Comparison of ENCODE assay signal across 21 cellular contexts in genomic region chr1:6298940-6299465, GRCh38. TPM values are rescaled to one million over a fixed set of nuclear protein-coding genes. Genes with fewer than 3 reads are reported as not detected.
DNase-seq lines count a peak whose midpoint lies in the region; ATAC-seq, FAIRE-seq and TF ChIP-seq lines count a peak whose summit lies in the region.
"Had no signal": no experiment of that assay in that cellular context is flagged by ENCODE, and none has a peak within 500 bp of the region (broad histone marks: within the 10 kb centered on the region; RNA-seq: fewer than 3 reads in every experiment).

No MANE protein-coding gene starts in this region.

- H3K9me3 ChIP-seq in HepG2 (ENCODE audit: low read length) (no peaks in the 10 kb centered on the region), right lobe of liver (no peaks in the 10 kb centered on the region)

- H3K9ac ChIP-seq in HepG2 (ENCODE audit: insufficient read depth, low read depth, low read length), result no peak overlapping the region

- no peak overlapping the region for H2AFZ ChIP-seq in HepG2 (ENCODE audit: low read length)
- H2AFZ ChIP-seq: GM23338 had no signal

- H3K27ac Mint-ChIP-seq in brain (peak overlapping the region in 4 of 5 experiments; percentile 12 to 83 (median 26)), nephron (peak overlapping the region; percentile 2 to 34 (median 27))
- H3K27ac Mint-ChIP-seq: CD14-positive monocyte, GM23338 had no signal

- peaks cover 4 to 9% of the 10 kb centered on the region in 2 experiments; a peak in 4 of 5 replicates for H3K36me3 ChIP-seq in HepG2 (replicated peaks in 1 of 2; ENCODE audit: control insufficient read depth in 1 of 2, insufficient read depth in 2 of 2, low read length in 2 of 2)
- H3K36me3 ChIP-seq in right lobe of liver, result no peaks in the 10 kb centered on the region

- TF ChIP-seq POLR2A in HepG2 (IDR thresholded peaks at IDR 0.05; ENCODE audit: insufficient read depth in 1 of 2, low read depth in 2 of 2, low read length in 2 of 2) (no peak), right lobe of liver (IDR thresholded peaks at IDR 0.05) (no peak)

- DNase-seq in HepG2 (ENCODE audit: low spot score) (no peak), right lobe of liver (no peak), NCI-H1092 (lab: John Stamatoyannopoulos, UW) (no peak), DMS79 (lab: John Stamatoyannopoulos, UW) (no peak), GDM1 (lab: John Stamatoyannopoulos, UW) (no peak), NOMO-1 (lab: John Stamatoyannopoulos, UW; ENCODE audit: unreplicated experiment in 2 of 2) (no peak)
- DNase-seq: 8988T, MM.1S, NCI-H1105 treated with DMSO at 0.1 percent for 48 hours, NCI-H1694, NCI-H2081 treated with DMSO at 0.1 percent for 48 hours had no signal

- WGBS in HepG2 (ENCODE audit: low lambda C conversion rate), result 88% methylated on average over 8 of the region's 8 CpGs
- 100% methylated on average over 4 of the region's 8 CpGs for WGBS in right lobe of liver (ENCODE audit: insufficient coverage, low coverage, low lambda C conversion rate, missing lambda C conversion rate)

- no peaks in the 10 kb centered on the region for H3K27me3 ChIP-seq in HepG2 (ENCODE audit: control insufficient read depth in 1 of 2, insufficient read depth in 2 of 2, low read length in 2 of 2)
- H3K27me3 ChIP-seq in right lobe of liver, result no peaks in the 10 kb centered on the region

- peaks cover 40% of the 10 kb centered on the region for H3K36me3 Mint-ChIP-seq in brain
- H3K36me3 Mint-ChIP-seq in nephron (ENCODE audit: low read depth), result peaks cover 19% of the 10 kb centered on the region

- no TSS peak for BruUV-seq in HepG2 (replicated peaks; lab: Mats Ljungman, UMichigan)

- no peaks in the 10 kb centered on the region for H4K20me1 ChIP-seq in HepG2 (ENCODE audit: insufficient read depth, low read length)

- H3K4me3 Mint-ChIP-seq in brain, result no peak overlapping the region
- H3K4me3 Mint-ChIP-seq in nephron, result no peak overlapping the region
- H3K4me3 Mint-ChIP-seq: CD14-positive monocyte, GM23338 had no signal

- POLR2A ChIA-PET in HepG2 (lab: Yijun Ruan, JAX), result no interaction called here

- H3K27me3 Mint-ChIP-seq in brain (no peaks in the 10 kb centered on the region), nephron (ENCODE audit: low read depth) (peaks cover 9% of the 10 kb centered on the region)

- no peak for TF ChIP-seq RAD21 in HepG2 (CRISPR knock-in tag; IDR thresholded peaks at IDR 0.05)

- in situ Hi-C loops in HepG2 (cut with HindIII; ENCODE audit: extremely low pct_ligation_motif_present, low pct_unique_long_range_greater_than_20kb), result no loop called here

- ATAC-seq in HepG2 (no peak), right lobe of liver (no peak)
- ATAC-seq: HCT116 had no signal

- intact Hi-C loops in HepG2 (cut with micrococcal nuclease; ENCODE audit: unreplicated experiment), result no loop called here
- intact Hi-C loops in right lobe of liver (cut with DNase I), result no loop called here

- H3K27ac ChIP-seq in HepG2 (ENCODE audit: extremely low read length, insufficient read depth, low read length), result no peak overlapping the region
- H3K27ac ChIP-seq in right lobe of liver, result no peak overlapping the region

- no peaks in the 10 kb centered on the region for H3K79me2 ChIP-seq in HepG2 (ENCODE audit: insufficient read depth, low read length)

- no peak for TF ChIP-seq EP300 in HepG2 (IDR thresholded peaks at IDR 0.05; ENCODE audit: low read depth in 2 of 2, low read length in 2 of 2)
- no peak for TF ChIP-seq EP300 in HepG2 (CRISPR knock-in tag; IDR thresholded peaks at IDR 0.05; ENCODE audit: borderline replicate concordance)

- no peaks in the 10 kb centered on the region for H3K9me3 Mint-ChIP-seq in brain
- peaks cover 3% of the 10 kb centered on the region for H3K9me3 Mint-ChIP-seq in nephron
- H3K9me3 Mint-ChIP-seq: CD14-positive monocyte, GM23338 had no signal

- H3K4me2 ChIP-seq in HepG2 (ENCODE audit: low read depth, low read length), result no peak overlapping the region
- H3K4me2 ChIP-seq: GM23338 had no signal

- no peak for TF ChIP-seq CTCF in HepG2 (CRISPR knock-in tag; IDR thresholded peaks at IDR 0.05)
- no peak for TF ChIP-seq CTCF in right lobe of liver (IDR thresholded peaks at IDR 0.05)
- no peak for TF ChIP-seq CTCF in brain (conservative IDR thresholded peaks at IDR 0.05)
- TF ChIP-seq CTCF in nephron (IDR thresholded peaks at IDR 0.05; ENCODE audit: unreplicated experiment in 3 of 3), result no peak

- FAIRE-seq in HepG2 (lab: Jason Lieb, UNC), result no peak
- FAIRE-seq: G401.6 had no signal

- no peak overlapping the region for H3K4me3 ChIP-seq in HepG2 (replicated peaks in 1 of 3; ENCODE audit: insufficient read depth in 1 of 3, low read depth in 2 of 3, low read length in 3 of 3)
- no peak overlapping the region for H3K4me3 ChIP-seq in right lobe of liver
- H3K4me3 ChIP-seq: GM23338 had no signal

- H3K4me1 ChIP-seq in HepG2 (ENCODE audit: insufficient read depth, low read length) (peaks cover 13% of the 10 kb centered on the region), right lobe of liver (no peaks in the 10 kb centered on the region)

- H3K4me1 Mint-ChIP-seq in brain (peaks cover 49% of the 10 kb centered on the region), nephron (peaks cover 41% of the 10 kb centered on the region)
- H3K4me1 Mint-ChIP-seq: CD14-positive monocyte, GM23338 had no signal

- CTCF ChIA-PET in HepG2 (lab: Yijun Ruan, JAX; ENCODE audit: low intra/inter-chr PET ratio, low total read pairs), result no interaction called here

TF ChIP-seq in HepG2, 621 proteins besides CTCF, POLR2A, EP300 and RAD21 (continues in another document):
- peak; percentile 85; the same call in 1 of the 2 replicates for TF ChIP-seq ZNF768 (CRISPR knock-in tag; IDR thresholded peaks at IDR 0.05)

RNA-seq across cellular contexts. Expression of gene GPR153, which starts 38.1 kb away (rescaled TPM):
- total RNA-seq in HepG2 (2016; rRNA removed; fragmentation: Illumina TruSeq; extraction: Trizol), result 0.27 and 0.31 TPM in 2 replicates
- 0.09 and 0.10 TPM in 2 replicates for total RNA-seq in HepG2 (2016; cell fraction: cytosol; rRNA removed; fragmentation: Illumina TruSeq; extraction: Trizol; ENCODE audit: low read depth)
- 0.12 and 0.28 TPM in 2 replicates for total RNA-seq in HepG2 (2016; cell fraction: insoluble cytoplasmic fraction; rRNA removed; fragmentation: Illumina TruSeq; extraction: Trizol)
- 0.34 TPM in 2 replicates for total RNA-seq in HepG2 (2016; cell fraction: membrane; rRNA removed; fragmentation: Illumina TruSeq; extraction: Trizol)
- total RNA-seq in HepG2 (2016; cell fraction: nucleus; rRNA removed; fragmentation: Illumina TruSeq; extraction: Trizol), result 0.31 TPM in 2 replicates
- 0.22 and 0.44 TPM in 2 replicates for polyA plus RNA-seq in HepG2 (2011; rRNA removed)
- 0.19 and 0.31 TPM in 2 replicates for polyA plus RNA-seq in HepG2 (2011; cell fraction: cytosol; rRNA removed)
- polyA plus RNA-seq in HepG2 (2011; cell fraction: nucleus; rRNA removed), result 0.50 and 0.85 TPM in 2 replicates
- polyA plus RNA-seq in HepG2 (2012), result 0.15 and 0.28 TPM in 2 replicates
- polyA plus RNA-seq in HepG2 (2016; cell fraction: cytosol; fragmentation: Illumina TruSeq; extraction: Trizol; ENCODE audit: low read depth), result 0.09 and 0.19 TPM in 2 replicates
- 0.29 and 0.35 TPM in 2 replicates for polyA plus RNA-seq in HepG2 (2016; cell fraction: insoluble cytoplasmic fraction; fragmentation: Illumina TruSeq; extraction: Trizol; ENCODE audit: low read depth)
- 0.34 and 0.41 TPM in 2 replicates for polyA plus RNA-seq in HepG2 (2016; cell fraction: membrane; fragmentation: Illumina TruSeq; extraction: Trizol; ENCODE audit: low read depth)
- 0.17 and 0.36 TPM in 2 replicates for polyA plus RNA-seq in HepG2 (2016; cell fraction: nucleus; fragmentation: Illumina TruSeq; extraction: Trizol; ENCODE audit: insufficient read depth, low read depth)
- polyA minus RNA-seq in HepG2 (2011; rRNA and poly(A)+ RNA removed; ENCODE audit: low replicate concordance), result 0.98 and 5.5 TPM in 2 replicates
- polyA minus RNA-seq in HepG2 (2011; cell fraction: cytosol; rRNA and poly(A)+ RNA removed), result 0.30 and 0.44 TPM in 2 replicates
- polyA minus RNA-seq in HepG2 (2011; cell fraction: nucleus; rRNA and poly(A)+ RNA removed), result 0.25 and 0.26 TPM in 2 replicates
- 10 to 100 TPM in 1 of 6 experiments, 1 to 10 TPM in 5; 1.5 to 34.6 (median 6.6) TPM for total RNA-seq in right lobe of liver
- 4.4 TPM for polyA plus RNA-seq in brain (ENCODE audit: insufficient read depth, low read depth, low replicate concordance)

RNA-seq across cellular contexts. Expression of gene HES3, which starts 55.0 kb away (rescaled TPM):
- not detected in 2 replicates for total RNA-seq in HepG2 (2016; rRNA removed; fragmentation: Illumina TruSeq; extraction: Trizol)
- total RNA-seq in HepG2 (2016; cell fraction: cytosol; rRNA removed; fragmentation: Illumina TruSeq; extraction: Trizol; ENCODE audit: low read depth), result not detected in 2 replicates
- total RNA-seq in HepG2 (2016; cell fraction: insoluble cytoplasmic fraction; rRNA removed; fragmentation: Illumina TruSeq; extraction: Trizol), result not detected in 2 replicates
- not detected in 2 replicates for total RNA-seq in HepG2 (2016; cell fraction: membrane; rRNA removed; fragmentation: Illumina TruSeq; extraction: Trizol)
- total RNA-seq in HepG2 (2016; cell fraction: nucleus; rRNA removed; fragmentation: Illumina TruSeq; extraction: Trizol), result not detected in 2 replicates
- polyA plus RNA-seq in HepG2 (2011; rRNA removed), result not detected in 2 replicates
- polyA plus RNA-seq in HepG2 (2011; cell fraction: cytosol; rRNA removed), result not detected in 2 replicates
- polyA plus RNA-seq in HepG2 (2011; cell fraction: nucleus; rRNA removed), result not detected in 2 replicates
- polyA plus RNA-seq in HepG2 (2012), result not detected in 2 replicates
- polyA plus RNA-seq in HepG2 (2016; cell fraction: cytosol; fragmentation: Illumina TruSeq; extraction: Trizol; ENCODE audit: low read depth), result not detected in 2 replicates
- not detected in 2 replicates for polyA plus RNA-seq in HepG2 (2016; cell fraction: insoluble cytoplasmic fraction; fragmentation: Illumina TruSeq; extraction: Trizol; ENCODE audit: low read depth)
- polyA plus RNA-seq in HepG2 (2016; cell fraction: membrane; fragmentation: Illumina TruSeq; extraction: Trizol; ENCODE audit: low read depth), result not detected in 2 replicates
- not detected in 2 replicates for polyA plus RNA-seq in HepG2 (2016; cell fraction: nucleus; fragmentation: Illumina TruSeq; extraction: Trizol; ENCODE audit: insufficient read depth, low read depth)
- not detected in 2 replicates for polyA minus RNA-seq in HepG2 (2011; rRNA and poly(A)+ RNA removed; ENCODE audit: low replicate concordance)
- not detected in 2 replicates for polyA minus RNA-seq in HepG2 (2011; cell fraction: cytosol; rRNA and poly(A)+ RNA removed)
- not detected in 2 replicates for polyA minus RNA-seq in HepG2 (2011; cell fraction: nucleus; rRNA and poly(A)+ RNA removed)
- total RNA-seq in right lobe of liver, result not detected
- polyA plus RNA-seq in brain (ENCODE audit: insufficient read depth, low read depth, low replicate concordance), result not detected
- total RNA-seq: LHCN-M2, NCI-H460, SK-MEL-5 had no signal
- polyA plus RNA-seq: AG04450, CD14-positive monocyte had no signal
